ENCODE assay signal across 1 cellular context in the genomic region with DNA sequence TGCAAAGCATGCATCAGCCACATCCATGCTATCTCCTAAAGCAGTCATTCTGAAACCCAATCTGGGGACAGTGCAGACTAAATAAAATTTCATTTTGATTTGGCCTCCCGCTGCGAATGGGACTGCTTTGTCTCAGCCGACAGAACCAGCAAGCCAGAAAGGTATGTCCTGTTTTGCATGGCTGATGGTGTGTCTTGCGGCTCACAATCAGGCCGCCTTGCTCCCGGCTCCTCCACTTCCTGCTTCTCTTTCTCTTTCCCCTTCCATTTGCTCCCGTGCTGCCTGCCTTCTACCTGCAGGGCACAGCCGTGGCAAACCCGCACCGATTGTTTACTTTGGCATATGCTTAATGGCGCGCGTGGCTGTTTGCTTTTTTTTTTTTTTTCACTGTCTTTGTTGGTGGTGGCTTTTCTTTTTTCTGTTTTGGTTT.
TF ChIP-seq lines count a peak whose summit lies in the region.

No MANE protein-coding gene starts in this region.

TF ChIP-seq in H1, 55 proteins besides CTCF, POLR2A, EP300 and RAD21 (continued from another document):
- no peak for TF ChIP-seq RBBP5 (IDR thresholded peaks at IDR 0.05; ENCODE audit: borderline replicate concordance, low read depth, low read length)
- TF ChIP-seq, protein P1, sequence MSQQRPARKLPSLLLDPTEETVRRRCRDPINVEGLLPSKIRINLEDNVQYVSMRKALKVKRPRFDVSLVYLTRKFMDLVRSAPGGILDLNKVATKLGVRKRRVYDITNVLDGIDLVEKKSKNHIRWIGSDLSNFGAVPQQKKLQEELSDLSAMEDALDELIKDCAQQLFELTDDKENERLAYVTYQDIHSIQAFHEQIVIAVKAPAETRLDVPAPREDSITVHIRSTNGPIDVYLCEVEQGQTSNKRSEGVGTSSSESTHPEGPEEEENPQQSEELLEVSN (IDR thresholded peaks at IDR 0.05) = no peak
- TF ChIP-seq MAFK (IDR thresholded peaks at IDR 0.05; ENCODE audit: low read depth, low read length) = no peak
- TF ChIP-seq, protein P2, sequence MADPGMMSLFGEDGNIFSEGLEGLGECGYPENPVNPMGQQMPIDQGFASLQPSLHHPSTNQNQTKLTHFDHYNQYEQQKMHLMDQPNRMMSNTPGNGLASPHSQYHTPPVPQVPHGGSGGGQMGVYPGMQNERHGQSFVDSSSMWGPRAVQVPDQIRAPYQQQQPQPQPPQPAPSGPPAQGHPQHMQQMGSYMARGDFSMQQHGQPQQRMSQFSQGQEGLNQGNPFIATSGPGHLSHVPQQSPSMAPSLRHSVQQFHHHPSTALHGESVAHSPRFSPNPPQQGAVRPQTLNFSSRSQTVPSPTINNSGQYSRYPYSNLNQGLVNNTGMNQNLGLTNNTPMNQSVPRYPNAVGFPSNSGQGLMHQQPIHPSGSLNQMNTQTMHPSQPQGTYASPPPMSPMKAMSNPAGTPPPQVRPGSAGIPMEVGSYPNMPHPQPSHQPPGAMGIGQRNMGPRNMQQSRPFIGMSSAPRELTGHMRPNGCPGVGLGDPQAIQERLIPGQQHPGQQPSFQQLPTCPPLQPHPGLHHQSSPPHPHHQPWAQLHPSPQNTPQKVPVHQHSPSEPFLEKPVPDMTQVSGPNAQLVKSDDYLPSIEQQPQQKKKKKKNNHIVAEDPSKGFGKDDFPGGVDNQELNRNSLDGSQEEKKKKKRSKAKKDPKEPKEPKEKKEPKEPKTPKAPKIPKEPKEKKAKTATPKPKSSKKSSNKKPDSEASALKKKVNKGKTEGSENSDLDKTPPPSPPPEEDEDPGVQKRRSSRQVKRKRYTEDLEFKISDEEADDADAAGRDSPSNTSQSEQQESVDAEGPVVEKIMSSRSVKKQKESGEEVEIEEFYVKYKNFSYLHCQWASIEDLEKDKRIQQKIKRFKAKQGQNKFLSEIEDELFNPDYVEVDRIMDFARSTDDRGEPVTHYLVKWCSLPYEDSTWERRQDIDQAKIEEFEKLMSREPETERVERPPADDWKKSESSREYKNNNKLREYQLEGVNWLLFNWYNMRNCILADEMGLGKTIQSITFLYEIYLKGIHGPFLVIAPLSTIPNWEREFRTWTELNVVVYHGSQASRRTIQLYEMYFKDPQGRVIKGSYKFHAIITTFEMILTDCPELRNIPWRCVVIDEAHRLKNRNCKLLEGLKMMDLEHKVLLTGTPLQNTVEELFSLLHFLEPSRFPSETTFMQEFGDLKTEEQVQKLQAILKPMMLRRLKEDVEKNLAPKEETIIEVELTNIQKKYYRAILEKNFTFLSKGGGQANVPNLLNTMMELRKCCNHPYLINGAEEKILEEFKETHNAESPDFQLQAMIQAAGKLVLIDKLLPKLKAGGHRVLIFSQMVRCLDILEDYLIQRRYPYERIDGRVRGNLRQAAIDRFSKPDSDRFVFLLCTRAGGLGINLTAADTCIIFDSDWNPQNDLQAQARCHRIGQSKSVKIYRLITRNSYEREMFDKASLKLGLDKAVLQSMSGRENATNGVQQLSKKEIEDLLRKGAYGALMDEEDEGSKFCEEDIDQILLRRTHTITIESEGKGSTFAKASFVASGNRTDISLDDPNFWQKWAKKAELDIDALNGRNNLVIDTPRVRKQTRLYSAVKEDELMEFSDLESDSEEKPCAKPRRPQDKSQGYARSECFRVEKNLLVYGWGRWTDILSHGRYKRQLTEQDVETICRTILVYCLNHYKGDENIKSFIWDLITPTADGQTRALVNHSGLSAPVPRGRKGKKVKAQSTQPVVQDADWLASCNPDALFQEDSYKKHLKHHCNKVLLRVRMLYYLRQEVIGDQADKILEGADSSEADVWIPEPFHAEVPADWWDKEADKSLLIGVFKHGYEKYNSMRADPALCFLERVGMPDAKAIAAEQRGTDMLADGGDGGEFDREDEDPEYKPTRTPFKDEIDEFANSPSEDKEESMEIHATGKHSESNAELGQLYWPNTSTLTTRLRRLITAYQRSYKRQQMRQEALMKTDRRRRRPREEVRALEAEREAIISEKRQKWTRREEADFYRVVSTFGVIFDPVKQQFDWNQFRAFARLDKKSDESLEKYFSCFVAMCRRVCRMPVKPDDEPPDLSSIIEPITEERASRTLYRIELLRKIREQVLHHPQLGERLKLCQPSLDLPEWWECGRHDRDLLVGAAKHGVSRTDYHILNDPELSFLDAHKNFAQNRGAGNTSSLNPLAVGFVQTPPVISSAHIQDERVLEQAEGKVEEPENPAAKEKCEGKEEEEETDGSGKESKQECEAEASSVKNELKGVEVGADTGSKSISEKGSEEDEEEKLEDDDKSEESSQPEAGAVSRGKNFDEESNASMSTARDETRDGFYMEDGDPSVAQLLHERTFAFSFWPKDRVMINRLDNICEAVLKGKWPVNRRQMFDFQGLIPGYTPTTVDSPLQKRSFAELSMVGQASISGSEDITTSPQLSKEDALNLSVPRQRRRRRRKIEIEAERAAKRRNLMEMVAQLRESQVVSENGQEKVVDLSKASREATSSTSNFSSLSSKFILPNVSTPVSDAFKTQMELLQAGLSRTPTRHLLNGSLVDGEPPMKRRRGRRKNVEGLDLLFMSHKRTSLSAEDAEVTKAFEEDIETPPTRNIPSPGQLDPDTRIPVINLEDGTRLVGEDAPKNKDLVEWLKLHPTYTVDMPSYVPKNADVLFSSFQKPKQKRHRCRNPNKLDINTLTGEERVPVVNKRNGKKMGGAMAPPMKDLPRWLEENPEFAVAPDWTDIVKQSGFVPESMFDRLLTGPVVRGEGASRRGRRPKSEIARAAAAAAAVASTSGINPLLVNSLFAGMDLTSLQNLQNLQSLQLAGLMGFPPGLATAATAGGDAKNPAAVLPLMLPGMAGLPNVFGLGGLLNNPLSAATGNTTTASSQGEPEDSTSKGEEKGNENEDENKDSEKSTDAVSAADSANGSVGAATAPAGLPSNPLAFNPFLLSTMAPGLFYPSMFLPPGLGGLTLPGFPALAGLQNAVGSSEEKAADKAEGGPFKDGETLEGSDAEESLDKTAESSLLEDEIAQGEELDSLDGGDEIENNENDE (IDR thresholded peaks at IDR 0.05; ENCODE audit: insufficient replicate concordance, low read length) = no peak
- no peak for TF ChIP-seq GTF2F1 (IDR thresholded peaks at IDR 0.05; ENCODE audit: borderline replicate concordance, low read depth, low read length)
- TF ChIP-seq TEAD4 (IDR thresholded peaks at IDR 0.05; ENCODE audit: low read depth, low read length) = peak; percentile 47; the same call in 1 of the 2 replicates
- no peak for TF ChIP-seq PHF8 (conservative IDR thresholded peaks at IDR 0.05; ENCODE audit: low read depth, low read length)
- TF ChIP-seq SUZ12 (IDR thresholded peaks at IDR 0.05; ENCODE audit: low read length) = no peak
- 0 out of 2 replicates have a peak, but pooled peaks have one; percentile 46 for TF ChIP-seq YY1 (IDR thresholded peaks at IDR 0.05; ENCODE audit: low read depth, low read length)
- TF ChIP-seq RXRA (IDR thresholded peaks at IDR 0.05; ENCODE audit: insufficient read depth, low read depth, low read length) = no peak
- TF ChIP-seq SAP30 (IDR thresholded peaks at IDR 0.05; ENCODE audit: insufficient read depth, insufficient replicate concordance, low read length) = no peak
- TF ChIP-seq, protein P3, sequence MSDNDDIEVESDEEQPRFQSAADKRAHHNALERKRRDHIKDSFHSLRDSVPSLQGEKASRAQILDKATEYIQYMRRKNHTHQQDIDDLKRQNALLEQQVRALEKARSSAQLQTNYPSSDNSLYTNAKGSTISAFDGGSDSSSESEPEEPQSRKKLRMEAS (IDR thresholded peaks at IDR 0.05) = peak; percentile 35; the same call in 1 of the 2 replicates
- TF ChIP-seq SP1 (IDR thresholded peaks at IDR 0.05; ENCODE audit: low read depth, low read length) = no peak
- no peak for TF ChIP-seq FOSL1 (IDR thresholded peaks at IDR 0.05; ENCODE audit: insufficient read depth, low read depth, low read length)
- no peak for TF ChIP-seq RNF2 (IDR thresholded peaks at IDR 0.05; ENCODE audit: borderline replicate concordance, low read depth, low read length, missing control alignments, poor library complexity, severe bottlenecking)
- TF ChIP-seq ZNF274 (IDR thresholded peaks at IDR 0.05; ENCODE audit: borderline replicate concordance, extremely low read depth, low read length) = no peak
- TF ChIP-seq KDM4A (IDR thresholded peaks at IDR 0.05; ENCODE audit: low read depth, low read length, severe bottlenecking) = peak; percentile 42
